In genomic region chr1:154556422-154556821, GRCh38 we compare ENCODE assay signal across 7 cellular contexts. TPM values are rescaled to one million over a fixed set of nuclear protein-coding genes. Genes with fewer than 3 reads are reported as not detected.
A peak's percentile ranks its signal among the peaks of the same experiment; 100 is the strongest.
DNase-seq lines count a peak whose midpoint lies in the region; TF ChIP-seq lines count a peak whose summit lies in the region.
"Had no signal": no experiment of that assay in that cellular context is flagged by ENCODE, and none has a peak within 500 bp of the region (broad histone marks: within the 10 kb centered on the region; RNA-seq: fewer than 3 reads in every experiment).

No MANE protein-coding gene starts in this region.

- no peaks in the 10 kb centered on the region for H3K27me3 ChIP-seq in fibroblast of lung (ENCODE audit: control insufficient read depth, insufficient read depth, low read length)
- H3K27me3 ChIP-seq in subcutaneous abdominal adipose tissue (ENCODE audit: control insufficient read depth in 5 of 5, insufficient read depth in 4 of 5, low read length in 5 of 5): no peaks in the 10 kb centered on the region

- H3K4me2 ChIP-seq in fibroblast of lung (ENCODE audit: extremely low read depth, insufficient read depth, low read length): peak overlapping the region; percentile 89

- H3K36me3 Mint-ChIP-seq in T-helper 1 cell treated with Interleukin-12 subunit alpha and Interleukin-12 subunit beta and Interleukin-4 antibody, amounts not matched to agents 30 μg/mL and 1 μg/mL, for 36 hours (ENCODE audit: low read depth): peaks cover 38% of the 10 kb centered on the region

- peak overlapping the region; percentile 11 for H3K9ac ChIP-seq in fibroblast of lung (ENCODE audit: insufficient read depth, low read length)
- peak overlapping the region; percentile 62 to 91 (median 78) for H3K9ac ChIP-seq in subcutaneous abdominal adipose tissue (ENCODE audit: low read length in 5 of 5)

- peaks cover 39% of the 10 kb centered on the region for H3K4me1 Mint-ChIP-seq in T-helper 1 cell treated with Interleukin-12 subunit alpha and Interleukin-12 subunit beta and Interleukin-4 antibody, amounts not matched to agents 30 μg/mL and 1 μg/mL, for 36 hours (ENCODE audit: low read depth)

- H4K20me1 ChIP-seq in fibroblast of lung (ENCODE audit: control insufficient read depth, extremely low read depth, insufficient read depth, low read length): no peaks in the 10 kb centered on the region

- peaks cover 32% of the 10 kb centered on the region for H3K79me2 ChIP-seq in fibroblast of lung (ENCODE audit: control insufficient read depth, insufficient read depth, low read length)

- H3K9me3 ChIP-seq in fibroblast of lung (ENCODE audit: control insufficient read depth, insufficient read depth, low read depth, low read length): no peaks in the 10 kb centered on the region
- no peaks in the 10 kb centered on the region for H3K9me3 ChIP-seq in subcutaneous abdominal adipose tissue (ENCODE audit: control insufficient read depth in 5 of 5, low read length in 5 of 5)

- H3K4me1 ChIP-seq in fibroblast of lung (ENCODE audit: control insufficient read depth, extremely low read depth, insufficient read depth, low read length): peaks cover 10% of the 10 kb centered on the region
- peaks cover 17 to 35% (median 32%) of the 10 kb centered on the region in 5 donors for H3K4me1 ChIP-seq in subcutaneous abdominal adipose tissue (ENCODE audit: control insufficient read depth in 5 of 5, insufficient read depth in 5 of 5, low read length in 5 of 5)

- H3K4me3 ChIP-seq in fibroblast of lung (replicated peaks in 1 of 4; ENCODE audit: control extremely low read depth in 1 of 4, insufficient read depth in 1 of 4, low read depth in 3 of 4, low read length in 4 of 4): peak overlapping the region; percentile 53 to 98 (median 84)
- H3K4me3 ChIP-seq in subcutaneous abdominal adipose tissue (ENCODE audit: low read depth in 1 of 5, low read length in 5 of 5): peak overlapping the region in 4 of 5 donors; percentile 69 to 94 (median 78)

- no peaks in the 10 kb centered on the region for H3K9me3 Mint-ChIP-seq in T-helper 1 cell treated with Interleukin-12 subunit alpha and Interleukin-12 subunit beta and Interleukin-4 antibody, amounts not matched to agents 30 μg/mL and 1 μg/mL, for 36 hours

- H3K36me3 ChIP-seq in fibroblast of lung (ENCODE audit: control insufficient read depth, insufficient read depth, low read length): peaks cover 31% of the 10 kb centered on the region
- H3K36me3 ChIP-seq in subcutaneous abdominal adipose tissue (ENCODE audit: control insufficient read depth in 5 of 5, insufficient read depth in 5 of 5, low read length in 5 of 5): peaks cover 10 to 45% (median 44%) of the 10 kb centered on the region in 5 donors

- H2AFZ ChIP-seq in fibroblast of lung (ENCODE audit: low read length): no peak overlapping the region

- DNase-seq in T-helper 1 cell: no peak
- peak in 1 of 2 donors; percentile 64 for DNase-seq in fibroblast of lung (ENCODE audit: low read depth in 2 of 2)
- DNase-seq in nucleus accumbens (lab: John Stamatoyannopoulos, UW): no peak
- DNase-seq in SHP77 treated with DMSO at 0.1 percent for 48 hours (lab: John Stamatoyannopoulos, UW): no peak
- DNase-seq: 8988T had no signal

- peaks cover 1% of the 10 kb centered on the region for H3K27me3 Mint-ChIP-seq in T-helper 1 cell treated with Interleukin-12 subunit alpha and Interleukin-12 subunit beta and Interleukin-4 antibody, amounts not matched to agents 30 μg/mL and 1 μg/mL, for 36 hours (ENCODE audit: low read depth)

- TF ChIP-seq CTCF in fibroblast of lung (conservative IDR thresholded peaks at IDR 0.05 in 1 of 2, IDR thresholded peaks at IDR 0.05 in 1 of 2; ENCODE audit: low read depth in 1 of 2, low read length in 2 of 2): no peak

- peak overlapping the region; percentile 99 for H3K4me3 Mint-ChIP-seq in T-helper 1 cell treated with Interleukin-12 subunit alpha and Interleukin-12 subunit beta and Interleukin-4 antibody, amounts not matched to agents 30 μg/mL and 1 μg/mL, for 36 hours

- H3K27ac ChIP-seq in fibroblast of lung (ENCODE audit: insufficient read depth, low read length): peak overlapping the region; percentile 64
- peak overlapping the region; percentile 43 for H3K27ac ChIP-seq in subcutaneous abdominal adipose tissue (ENCODE audit: low read depth, low read length)

- H3K27ac Mint-ChIP-seq in T-helper 1 cell treated with Interleukin-12 subunit alpha and Interleukin-12 subunit beta and Interleukin-4 antibody, amounts not matched to agents 30 μg/mL and 1 μg/mL, for 36 hours: peak overlapping the region; percentile 18

RNA-seq across cellular contexts. Expression of gene UBE2Q1, which starts 2.0 kb away (rescaled TPM):
- total RNA-seq in fibroblast of lung: 23.6 and 27.0 TPM in 2 replicates
- 18.1 and 20.1 TPM in 2 replicates for polyA plus RNA-seq in fibroblast of lung
- polyA plus RNA-seq in fibroblast of lung (2012): 61.7 and 61.9 TPM in 2 replicates
- 6.7 and 11.3 TPM in 2 replicates for polyA minus RNA-seq in fibroblast of lung (ENCODE audit: low replicate concordance)

RNA-seq across cellular contexts. Expression of gene CHRNB2, which starts 11.2 kb away (rescaled TPM):
- under 0.01 TPM in 1 of 2 replicates, not detected in the other for total RNA-seq in fibroblast of lung
- 0.02 TPM in 2 replicates for polyA plus RNA-seq in fibroblast of lung
- 0.02 TPM in 1 of 2 replicates, not detected in the other for polyA plus RNA-seq in fibroblast of lung (2012)
- polyA minus RNA-seq in fibroblast of lung (ENCODE audit: low replicate concordance): not detected in 2 replicates

RNA-seq across cellular contexts. Expression of gene ADAR, which starts 51.6 kb away (rescaled TPM):
- total RNA-seq in fibroblast of lung: 78.6 and 98.4 TPM in 2 replicates
- 128 and 140 TPM in 2 replicates for polyA plus RNA-seq in fibroblast of lung
- 62.2 and 67.9 TPM in 2 replicates for polyA plus RNA-seq in fibroblast of lung (2012)
- polyA minus RNA-seq in fibroblast of lung (ENCODE audit: low replicate concordance): 155 and 208 TPM in 2 replicates

RNA-seq across cellular contexts. Expression of gene SHE, which starts 54.2 kb away (rescaled TPM):
- total RNA-seq in fibroblast of lung: under 0.01 TPM in 1 of 2 replicates, not detected in the other
- polyA plus RNA-seq in fibroblast of lung: not detected in 2 replicates
- polyA plus RNA-seq in fibroblast of lung (2012): not detected in 2 replicates
- 0.35 TPM in 1 of 2 replicates, not detected in the other for polyA minus RNA-seq in fibroblast of lung (ENCODE audit: low replicate concordance)

RNA-seq across cellular contexts. Expression of gene TDRD10, which starts 54.4 kb away (rescaled TPM):
- under 0.01 TPM in 1 of 2 replicates, not detected in the other for total RNA-seq in fibroblast of lung
- polyA plus RNA-seq in fibroblast of lung: not detected in 2 replicates
- polyA plus RNA-seq in fibroblast of lung (2012): not detected in 2 replicates
- polyA minus RNA-seq in fibroblast of lung (ENCODE audit: low replicate concordance): not detected in 2 replicates
